ENCODE assay signal across 21 cellular contexts in genomic region chr14:101620821-101621785, GRCh38. TPM values are rescaled to one million over a fixed set of nuclear protein-coding genes. Genes with fewer than 3 reads are reported as not detected.
DNase-seq lines count a peak whose midpoint lies in the region; ATAC-seq and TF ChIP-seq lines count a peak whose summit lies in the region.
"Had no signal": no experiment of that assay in that cellular context is flagged by ENCODE, and none has a peak within 500 bp of the region (broad histone marks: within the 10 kb centered on the region; RNA-seq: fewer than 3 reads in every experiment).

No MANE protein-coding gene starts in this region.

- no peak overlapping the region for H3K4me3 ChIP-seq in BLaER1
- no peak overlapping the region for H3K4me3 ChIP-seq in BLaER1 treated with 17β-estradiol and CSF1 and Interleukin-3, amounts not matched to agents 10 nM and 100 nM
- no peak overlapping the region for H3K4me3 ChIP-seq in esophagus muscularis mucosa
- H3K4me3 ChIP-seq: HAP-1, K562, SJSA1 had no signal

- H3K9me3 ChIP-seq in BLaER1: no peaks in the 10 kb centered on the region
- no peaks in the 10 kb centered on the region for H3K9me3 ChIP-seq in BLaER1 treated with 17β-estradiol and CSF1 and Interleukin-3, amounts not matched to agents 10 nM and 100 nM (replicated peaks in 1 of 11)
- no peaks in the 10 kb centered on the region for H3K9me3 ChIP-seq in esophagus muscularis mucosa
- H3K9me3 ChIP-seq: HAP-1, SJSA1 had no signal

- intact Hi-C loops in esophagus muscularis mucosa (cut with DNase I): no loop called here

- H3K27me3 ChIP-seq in BLaER1 (no peaks in the 10 kb centered on the region), esophagus muscularis mucosa (no peaks in the 10 kb centered on the region)
- H3K27me3 ChIP-seq in BLaER1 treated with 17β-estradiol and CSF1 and Interleukin-3, amounts not matched to agents 10 nM and 100 nM: no peaks in the 10 kb centered on the region

- no peak for TF ChIP-seq CTCF in esophagus muscularis mucosa (IDR thresholded peaks at IDR 0.05)

- 93% methylated on average over 22 of the region's 22 CpGs for WGBS in esophagus muscularis mucosa

- no peaks in the 10 kb centered on the region for H4K20me1 ChIP-seq in BLaER1
- H4K20me1 ChIP-seq in BLaER1 treated with 17β-estradiol and CSF1 and Interleukin-3, amounts not matched to agents 10 nM and 100 nM: no peaks in the 10 kb centered on the region; a peak in 1 of 22 replicates

- no peaks in the 10 kb centered on the region for H3K36me3 ChIP-seq in BLaER1
- H3K36me3 ChIP-seq in BLaER1 treated with 17β-estradiol and CSF1 and Interleukin-3, amounts not matched to agents 10 nM and 100 nM: no peaks in the 10 kb centered on the region
- no peaks in the 10 kb centered on the region for H3K36me3 ChIP-seq in esophagus muscularis mucosa
- H3K36me3 ChIP-seq: HAP-1, SJSA1 had no signal

- TF ChIP-seq EP300 in esophagus muscularis mucosa (IDR thresholded peaks at IDR 0.05): no peak

- no peak for ATAC-seq in activated CD4-positive, CD25-positive, alpha-beta regulatory T cell treated with anti-CD3 and anti-CD28 coated beads, Interleukin-2, amount 50 U/mL, for 24 hours
- no peak for ATAC-seq in GM21390 (IDR thresholded peaks at IDR 0.05; ENCODE audit: unreplicated experiment)
- ATAC-seq: Right ventricle myocardium inferior had no signal

- peaks cover 18% of the 10 kb centered on the region for H3K4me1 ChIP-seq in BLaER1
- peaks cover 0 to 23% (median 15%) of the 10 kb centered on the region in 10 experiments; a peak in 11 of 20 replicates for H3K4me1 ChIP-seq in BLaER1 treated with 17β-estradiol and CSF1 and Interleukin-3, amounts not matched to agents 10 nM and 100 nM
- H3K4me1 ChIP-seq in esophagus muscularis mucosa: no peaks in the 10 kb centered on the region
- H3K4me1 ChIP-seq: HAP-1, SJSA1 had no signal

- TF ChIP-seq POLR2A in esophagus muscularis mucosa (IDR thresholded peaks at IDR 0.05; ENCODE audit: low read depth): no peak

- H3K4me2 ChIP-seq in BLaER1: peak overlapping the region; percentile 21; the same call in 1 of the 2 replicates
- peak overlapping the region in 7 of 11 experiments; percentile 3 to 48 (median 22); a peak in 5 of 22 replicates for H3K4me2 ChIP-seq in BLaER1 treated with 17β-estradiol and CSF1 and Interleukin-3, amounts not matched to agents 10 nM and 100 nM

- peak; percentile 83 for DNase-seq in esophagus muscularis mucosa (ENCODE audit: extremely low spot score)
- peak; percentile 14 for DNase-seq in stimulated activated CD8-positive, alpha-beta memory T cell treated with anti-CD3 and anti-CD28 coated beads, Interleukin-4, amount 100 ng/mL, for 48 hours
- DNase-seq in activated T-cell treated with anti-CD3 and anti-CD28 coated beads, Interleukin-2, amount 50 U/mL, for 48 hours: no peak
- DNase-seq: CD4-positive, alpha-beta memory T cell; DND-41; MM.1S; NCI-H1048; NCI-H1436; NCI-H187 treated with DMSO at 0.1 percent for 48 hours; NCI-H2107; NCI-H446 treated with DMSO at 0.1 percent for 48 hours; NCI-H526 treated with DMSO at 0.1 percent for 48 hours had no signal

- no peak overlapping the region for H3K9ac ChIP-seq in BLaER1
- H3K9ac ChIP-seq in BLaER1 treated with 17β-estradiol and CSF1 and Interleukin-3, amounts not matched to agents 10 nM and 100 nM: no peak overlapping the region

- no peak overlapping the region for H3K27ac ChIP-seq in BLaER1
- H3K27ac ChIP-seq in BLaER1 treated with 17β-estradiol and CSF1 and Interleukin-3, amounts not matched to agents 10 nM and 100 nM: no peak overlapping the region
- H3K27ac ChIP-seq in esophagus muscularis mucosa (replicated peaks in 1 of 4): no peak overlapping the region
- H3K27ac ChIP-seq: SJSA1 had no signal

RNA-seq across cellular contexts. Expression of gene DIO3, which starts 59.8 kb away (rescaled TPM):
- total RNA-seq in esophagus muscularis mucosa: 1 to 10 TPM in 3 of 4 donors, under 1 TPM in 1; 0.99 to 1.7 (median 1.2) TPM
- total RNA-seq: CD4-positive, alpha-beta memory T cell; K562; LHCN-M2; SJSA1 had no signal

Comparison
In these comparisons a context has a peak if more than half of its experiments do, and no peak if none do; other contexts are left out.
1. DNase-seq: peak in esophagus muscularis mucosa (single experiment) and stimulated activated CD8-positive, alpha-beta memory T cell treated with anti-CD3 and anti-CD28 coated beads, Interleukin-4, amount 100 ng/mL, for 48 hours (single experiment); none in activated T-cell treated with anti-CD3 and anti-CD28 coated beads, Interleukin-2, amount 50 U/mL, for 48 hours (0 of 2).